Comparison of ENCODE assay signal across 7 cellular contexts in genomic region chr9:131732061-131732526, GRCh38. TPM values are rescaled to one million over a fixed set of nuclear protein-coding genes. Genes with fewer than 3 reads are reported as not detected.
DNase-seq lines count a peak whose midpoint lies in the region; FAIRE-seq and TF ChIP-seq lines count a peak whose summit lies in the region.

No MANE protein-coding gene starts in this region.

- peaks cover 33% of the 10 kb centered on the region for H3K79me2 ChIP-seq in OCI-LY1 (ENCODE audit: insufficient read depth, low read length)

- no peaks in the 10 kb centered on the region for H4K20me1 ChIP-seq in OCI-LY1 (ENCODE audit: insufficient read depth, low read length)

- H3K9ac ChIP-seq in OCI-LY1 (ENCODE audit: low read length) = peak overlapping the region; percentile 45
- peak overlapping the region in 2 of 3 donors; percentile 36 to 60 for H3K9ac ChIP-seq in skeletal muscle tissue (ENCODE audit: low read depth in 1 of 3, low read length in 3 of 3)

- H3K9me3 ChIP-seq in OCI-LY1 (ENCODE audit: low read length) = no peaks in the 10 kb centered on the region
- no peaks in the 10 kb centered on the region for H3K9me3 ChIP-seq in esophagus squamous epithelium
- no peaks in the 10 kb centered on the region for H3K9me3 ChIP-seq in skeletal muscle tissue (ENCODE audit: control insufficient read depth in 3 of 3, low read length in 3 of 3)

- no peak for TF ChIP-seq POLR2A in esophagus squamous epithelium (IDR thresholded peaks at IDR 0.05)

- H3F3A ChIP-seq in OCI-LY1 (ENCODE audit: insufficient read depth, low read length) = peaks cover 25% of the 10 kb centered on the region

- DNase-seq in GM12865 (ENCODE audit: low read depth) (peak; percentile 60), esophagus squamous epithelium (lab: John Stamatoyannopoulos, UW) (no peak), posterior vena cava (ENCODE audit: low spot score) (no peak), D721Med (ENCODE audit: insufficient read length, low spot score) (no peak), NCI-H526 (lab: John Stamatoyannopoulos, UW) (no peak)

- intact Hi-C loops in esophagus squamous epithelium (cut with DNase I) = loop anchor here (10.0 kb wide), 1 partner anchor 57 kb away; no protein-coding TSS in a partner anchor
- intact Hi-C loops in posterior vena cava (cut with DNase I) = no loop called here

- no peak for FAIRE-seq in D721Med (lab: Jason Lieb, UNC)

- no peaks in the 10 kb centered on the region for H3K9me2 ChIP-seq in OCI-LY1 (ENCODE audit: low read depth, low read length)

- H3K27me3 ChIP-seq in OCI-LY1 (ENCODE audit: insufficient read depth, low read length) (no peaks in the 10 kb centered on the region), esophagus squamous epithelium (no peaks in the 10 kb centered on the region), skeletal muscle tissue (ENCODE audit: control insufficient read depth in 3 of 3, insufficient read depth in 3 of 3, low read length in 3 of 3) (no peaks in the 10 kb centered on the region)

- H3K4me3 ChIP-seq in GM12865 (ENCODE audit: low read depth, low read length) = peak overlapping the region; percentile 24
- peak overlapping the region; percentile 15 for H3K4me3 ChIP-seq in OCI-LY1 (ENCODE audit: low read depth, low read length, poor library complexity, severe bottlenecking)
- H3K4me3 ChIP-seq in esophagus squamous epithelium = no peak overlapping the region
- H3K4me3 ChIP-seq in skeletal muscle tissue (ENCODE audit: low read length in 3 of 3) = peak overlapping the region; percentile 19 to 32 (median 29)

- H3K36me3 ChIP-seq in OCI-LY1 (ENCODE audit: insufficient read depth, low read length) (no peaks in the 10 kb centered on the region; the same call in 1 of the 2 replicates), esophagus squamous epithelium (no peaks in the 10 kb centered on the region), skeletal muscle tissue (ENCODE audit: control insufficient read depth in 3 of 3, insufficient read depth in 3 of 3, low read length in 3 of 3) (no peaks in the 10 kb centered on the region)

- WGBS in esophagus squamous epithelium, 2 donors = 20 to 32% methylated on average over 5 to 8 of the region's 8 CpGs

- H3K4me1 ChIP-seq in OCI-LY1 (ENCODE audit: insufficient read depth, low read length, severe bottlenecking) = peaks cover 98% of the 10 kb centered on the region
- peaks cover 58 to 99% (median 93%) of the 10 kb centered on the region in 3 donors for H3K4me1 ChIP-seq in esophagus squamous epithelium
- peaks cover 76 to 84% (median 78%) of the 10 kb centered on the region in 3 donors for H3K4me1 ChIP-seq in skeletal muscle tissue (ENCODE audit: control insufficient read depth in 3 of 3, insufficient read depth in 3 of 3, low read length in 3 of 3)

- H3K27ac ChIP-seq in OCI-LY1 (ENCODE audit: low read depth, low read length, poor library complexity, severe bottlenecking) = peak overlapping the region; percentile 98
- H3K27ac ChIP-seq in esophagus squamous epithelium = peak overlapping the region; percentile 72 to 86 (median 76)
- peak overlapping the region; percentile 85 for H3K27ac ChIP-seq in skeletal muscle tissue (ENCODE audit: low read depth, low read length)

- peak overlapping the region; percentile 54 for H3K4me2 ChIP-seq in OCI-LY1 (ENCODE audit: low read length)

- TF ChIP-seq CTCF in GM12865 (IDR thresholded peaks at IDR 0.05; ENCODE audit: insufficient read depth, low read depth, low read length, missing control alignments) (no peak), OCI-LY1 (IDR thresholded peaks at IDR 0.05; ENCODE audit: low read length) (no peak), esophagus squamous epithelium (IDR thresholded peaks at IDR 0.05) (no peak), D721Med (IDR thresholded peaks at IDR 0.05; ENCODE audit: insufficient read depth, missing control alignments) (no peak)

- no peak overlapping the region for H2AFZ ChIP-seq in OCI-LY1 (ENCODE audit: low read length)

RNA-seq across cellular contexts. Expression of gene RAPGEF1, which starts 7.8 kb away (rescaled TPM):
- total RNA-seq in esophagus squamous epithelium = 10 to 100 TPM; 12.2 to 40.4 (median 19.0) TPM
- 19.8 TPM for total RNA-seq in skeletal muscle tissue
- total RNA-seq in posterior vena cava = 10 to 100 TPM; 74.5 to 90.8 TPM

Comparison
In these comparisons a context has a peak if more than half of its experiments do, and no peak if none do; other contexts are left out.
1. H3K4me3 ChIP-seq: peak in GM12865 (single experiment), OCI-LY1 (single experiment) and skeletal muscle tissue (3 of 3); none in esophagus squamous epithelium (0 of 4).
2. Peak in every context shown above with its lines, with median percentiles within 50 percentile points of each other: H3K27ac ChIP-seq.